ENCODE assay signal across 17 cellular contexts in the genomic region with DNA sequence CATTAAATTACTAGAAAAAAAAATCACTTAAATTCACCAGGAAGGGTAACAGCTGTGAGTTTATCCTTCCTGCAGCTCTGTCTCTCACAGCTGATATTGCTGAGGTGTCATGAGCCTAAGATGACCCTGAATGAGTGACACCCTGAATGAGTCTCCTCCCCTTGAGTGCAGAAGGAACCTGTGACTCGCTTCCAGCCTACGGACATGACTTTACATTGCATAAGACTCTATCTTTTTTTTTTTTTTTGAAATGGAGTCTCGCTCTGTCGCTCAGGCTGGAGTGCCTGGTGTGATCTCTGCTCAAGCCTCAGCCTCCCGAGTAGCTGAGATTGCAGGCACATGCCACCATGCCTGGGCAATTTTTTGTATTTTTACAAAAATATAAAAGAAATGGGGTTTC. TPM values are rescaled to one million over a fixed set of nuclear protein-coding genes. Genes with fewer than 3 reads are reported as not detected.
DNase-seq lines count a peak whose midpoint lies in the region; ATAC-seq and TF ChIP-seq lines count a peak whose summit lies in the region.
"Had no signal": no experiment of that assay in that cellular context is flagged by ENCODE, and none has a peak within 500 bp of the region (broad histone marks: within the 10 kb centered on the region; RNA-seq: fewer than 3 reads in every experiment).

No MANE protein-coding gene starts in this region.

- H3K4me1 Mint-ChIP-seq in naive thymus-derived CD4-positive, alpha-beta T cell = peaks cover 0 to 2% (median 0%) of the 10 kb centered on the region in 7 donors
- H3K4me1 Mint-ChIP-seq in activated T-helper 2 cell treated with anti-CD3 and anti-CD28 coated beads, Interferon-gamma antibody, Interleukin-2, Interleukin-4, amounts not matched to agents 10 μg/mL and 5 μg/mL and 100 μg/mL, durations not matched to agents 14 hours and 24 hours and 36 hours (ENCODE audit: low read depth) = no peaks in the 10 kb centered on the region

- H3K36me3 Mint-ChIP-seq in naive thymus-derived CD4-positive, alpha-beta T cell = no peaks in the 10 kb centered on the region
- H3K36me3 Mint-ChIP-seq in activated T-helper 2 cell treated with anti-CD3 and anti-CD28 coated beads, Interferon-gamma antibody, Interleukin-2, Interleukin-4, amounts not matched to agents 10 μg/mL and 5 μg/mL and 100 μg/mL, durations not matched to agents 14 hours and 24 hours and 36 hours (ENCODE audit: low read depth) = no peaks in the 10 kb centered on the region
- H3K36me3 Mint-ChIP-seq: CD4-positive, alpha-beta memory T cell; IgD-negative memory B cell had no signal

- H3K4me3 ChIP-seq in HL-60 (replicated peaks; ENCODE audit: insufficient read depth, low read length) = no peak overlapping the region
- no peak overlapping the region for H3K4me3 ChIP-seq in choroid plexus epithelial cell (ENCODE audit: low read depth, low read length)
- no peak overlapping the region for H3K4me3 ChIP-seq in naive thymus-derived CD4-positive, alpha-beta T cell (ENCODE audit: low read length)
- H3K4me3 ChIP-seq: cardiac muscle cell, vagina had no signal

- H3K9me3 Mint-ChIP-seq in naive thymus-derived CD4-positive, alpha-beta T cell = peaks cover 0 to under 1% (median 0%) of the 10 kb centered on the region in 11 donors
- no peaks in the 10 kb centered on the region for H3K9me3 Mint-ChIP-seq in activated T-helper 2 cell treated with anti-CD3 and anti-CD28 coated beads, Interferon-gamma antibody, Interleukin-2, Interleukin-4, amounts not matched to agents 10 μg/mL and 5 μg/mL and 100 μg/mL, durations not matched to agents 14 hours and 24 hours and 36 hours
- H3K9me3 Mint-ChIP-seq: IgD-negative memory B cell had no signal

- H3K4me1 ChIP-seq in naive thymus-derived CD4-positive, alpha-beta T cell (ENCODE audit: control insufficient read depth in 2 of 2, insufficient read depth in 2 of 2, low read length in 2 of 2) = no peaks in the 10 kb centered on the region
- H3K4me1 ChIP-seq: vagina had no signal

- CTCF ChIA-PET in naive thymus-derived CD4-positive, alpha-beta T cell (lab: Charles Lee) = no interaction called here

- no peaks in the 10 kb centered on the region for H3K27me3 ChIP-seq in HL-60 (ENCODE audit: insufficient read depth, poor library complexity, severe bottlenecking)
- no peaks in the 10 kb centered on the region for H3K27me3 ChIP-seq in naive thymus-derived CD4-positive, alpha-beta T cell (ENCODE audit: control insufficient read depth in 2 of 2, insufficient read depth in 2 of 2, low read length in 2 of 2)
- H3K27me3 ChIP-seq: cardiac muscle cell, vagina had no signal

- no peak overlapping the region for H3K27ac Mint-ChIP-seq in naive thymus-derived CD4-positive, alpha-beta T cell
- H3K27ac Mint-ChIP-seq in activated T-helper 2 cell treated with anti-CD3 and anti-CD28 coated beads, Interferon-gamma antibody, Interleukin-2, Interleukin-4, amounts not matched to agents 10 μg/mL and 5 μg/mL and 100 μg/mL, durations not matched to agents 14 hours and 24 hours and 36 hours = no peak overlapping the region
- H3K27ac Mint-ChIP-seq: CD4-positive, alpha-beta memory T cell; IgD-negative memory B cell had no signal

- intact Hi-C loops in naive thymus-derived CD4-positive, alpha-beta T cell (cut with micrococcal nuclease) = no loop called here
- intact Hi-C loops in activated T-helper 2 cell treated with anti-CD3 and anti-CD28 coated beads, Interferon-gamma antibody, Interleukin-2, Interleukin-4, amounts not matched to agents 10 μg/mL and 5 μg/mL and 100 μg/mL, durations not matched to agents 14 hours and 24 hours and 36 hours (cut with micrococcal nuclease) = no loop called here

- H3K4me3 Mint-ChIP-seq in naive thymus-derived CD4-positive, alpha-beta T cell = no peak overlapping the region
- H3K4me3 Mint-ChIP-seq in activated T-helper 2 cell treated with anti-CD3 and anti-CD28 coated beads, Interferon-gamma antibody, Interleukin-2, Interleukin-4, amounts not matched to agents 10 μg/mL and 5 μg/mL and 100 μg/mL, durations not matched to agents 14 hours and 24 hours and 36 hours (ENCODE audit: low read depth) = no peak overlapping the region
- H3K4me3 Mint-ChIP-seq: CD4-positive, alpha-beta memory T cell had no signal

- no peaks in the 10 kb centered on the region for H3K9me3 ChIP-seq in naive thymus-derived CD4-positive, alpha-beta T cell (ENCODE audit: control insufficient read depth in 2 of 3, low read length in 3 of 3)
- H3K9me3 ChIP-seq: vagina had no signal

- DNase-seq in Caki2 (ENCODE audit: low read depth) (peak; percentile 43), HL-60 (ENCODE audit: low read depth in 1 of 2, low spot score in 1 of 2) (peak; percentile 52 to 57), choroid plexus epithelial cell (ENCODE audit: low read depth) (peak; percentile 16), dedifferentiated amniotic fluid mesenchymal stem cell (ENCODE audit: extremely low spot score) (no peak), NCI-H2227 (lab: John Stamatoyannopoulos, UW; ENCODE audit: unreplicated experiment) (no peak)
- DNase-seq in naive thymus-derived CD4-positive, alpha-beta T cell = no peak
- DNase-seq in activated T-helper 2 cell treated with anti-CD3 and anti-CD28 coated beads, Interferon-gamma antibody, Interleukin-2, Interleukin-4, amounts not matched to agents 10 μg/mL and 5 μg/mL and 100 μg/mL, durations not matched to agents 14 hours and 24 hours and 36 hours (ENCODE audit: low spot score) = no peak
- DNase-seq: activated effector memory CD4-positive, alpha-beta T cell treated with Interleukin-2 at 50 U/mL for 16 hours; CD4-positive, alpha-beta memory T cell; NCI-H1436 treated with DMSO at 0.1 percent for 48 hours; NCI-H510A; T-helper 1 cell had no signal

- peaks cover 0 to 10% (median under 1%) of the 10 kb centered on the region in 5 donors for H3K27me3 Mint-ChIP-seq in naive thymus-derived CD4-positive, alpha-beta T cell
- H3K27me3 Mint-ChIP-seq in activated T-helper 2 cell treated with anti-CD3 and anti-CD28 coated beads, Interferon-gamma antibody, Interleukin-2, Interleukin-4, amounts not matched to agents 10 μg/mL and 5 μg/mL and 100 μg/mL, durations not matched to agents 14 hours and 24 hours and 36 hours (ENCODE audit: low read depth) = peaks cover 3% of the 10 kb centered on the region

- POLR2A ChIA-PET in naive thymus-derived CD4-positive, alpha-beta T cell (lab: Charles Lee) = no interaction called here

- in situ Hi-C loops in Caki2 (cut with HindIII; ENCODE audit: low pct_unique_long_range_greater_than_20kb, low sequenced_read_pairs) = no loop called here

- peak; percentile 73 for ATAC-seq in naive thymus-derived CD4-positive, alpha-beta T cell

- H3K36me3 ChIP-seq in naive thymus-derived CD4-positive, alpha-beta T cell (ENCODE audit: control insufficient read depth in 2 of 3, insufficient read depth in 3 of 3, low read length in 3 of 3) = no peaks in the 10 kb centered on the region
- H3K36me3 ChIP-seq: cardiac muscle cell, vagina had no signal

- TF ChIP-seq CTCF in HL-60 (IDR thresholded peaks at IDR 0.05; ENCODE audit: insufficient read depth, low read length) (no peak), choroid plexus epithelial cell (conservative IDR thresholded peaks at IDR 0.05; ENCODE audit: low read depth, low read length) (no peak)

- peak overlapping the region; percentile 20; the same call in 1 of the 2 replicates for H3K27ac ChIP-seq in HL-60 (replicated peaks)
- H3K27ac ChIP-seq in naive thymus-derived CD4-positive, alpha-beta T cell (ENCODE audit: low read depth, low read length) = no peak overlapping the region
- H3K27ac ChIP-seq: cardiac muscle cell, vagina had no signal

RNA-seq across cellular contexts. Expression of gene MRO, which starts 14.1 kb away (rescaled TPM):
- total RNA-seq in Caki2 (2014; rRNA removed; shearing (Covaris generic); ENCODE audit: low replicate concordance) = not detected in 2 replicates
- total RNA-seq in naive thymus-derived CD4-positive, alpha-beta T cell = not detected
- not detected for polyA plus RNA-seq in naive thymus-derived CD4-positive, alpha-beta T cell
- total RNA-seq in activated T-helper 2 cell treated with anti-CD3 and anti-CD28 coated beads, Interferon-gamma antibody, Interleukin-2, Interleukin-4, amounts not matched to agents 10 μg/mL and 5 μg/mL and 100 μg/mL, durations not matched to agents 14 hours and 24 hours and 36 hours = not detected in 2 replicates
- total RNA-seq: cardiac muscle cell; CD4-positive, alpha-beta memory T cell; pulmonary artery endothelial cell; RPMI7951; vagina had no signal
- polyA plus RNA-seq: cardiac muscle cell; CD4-positive, alpha-beta memory T cell; IgD-negative memory B cell had no signal

Comparison
In these comparisons a context has a peak if more than half of its experiments do, and no peak if none do; other contexts are left out.
1. DNase-seq: peak in Caki2 (single experiment), HL-60 (2 of 2) and choroid plexus epithelial cell (single experiment); none in naive thymus-derived CD4-positive, alpha-beta T cell (0 of 9), activated T-helper 2 cell treated with anti-CD3 and anti-CD28 coated beads, Interferon-gamma antibody, Interleukin-2, Interleukin-4, amounts not matched to agents 10 μg/mL and 5 μg/mL and 100 μg/mL, durations not matched to agents 14 hours and 24 hours and 36 hours (single experiment), dedifferentiated amniotic fluid mesenchymal stem cell (single experiment) and NCI-H2227 (single experiment).